Comparison of ENCODE assay signal across 8 cellular contexts in genomic region chr6:30060634-30060981, GRCh38. TPM values are rescaled to one million over a fixed set of nuclear protein-coding genes. Genes with fewer than 3 reads are reported as not detected.
A peak's percentile ranks its signal among the peaks of the same experiment; 100 is the strongest.
DNase-seq lines count a peak whose midpoint lies in the region; ATAC-seq, FAIRE-seq and TF ChIP-seq lines count a peak whose summit lies in the region.

No MANE protein-coding gene starts in this region.

- no peak for FAIRE-seq in bronchial epithelial cell (lab: Jason Lieb, UNC)

- ATAC-seq in GM21825 (IDR thresholded peaks at IDR 0.05; ENCODE audit: unreplicated experiment) (peak; percentile 31), HG02970 (IDR thresholded peaks at IDR 0.05; ENCODE audit: low FRiP score, unreplicated experiment) (no peak), GM19328 (IDR thresholded peaks at IDR 0.05; ENCODE audit: unreplicated experiment) (no peak)
- ATAC-seq in stimulated activated naive CD8-positive, alpha-beta T cell treated with anti-CD3 and anti-CD28 coated beads, Interleukin-15, amount 100 ng/mL, for 72 hours = peak; percentile 39

- H3K4me1 Mint-ChIP-seq in stimulated activated naive CD8-positive, alpha-beta T cell treated with anti-CD3 and anti-CD28 coated beads, Interleukin-15, amount 100 ng/mL, for 72 hours = peaks cover 35% of the 10 kb centered on the region

- peak; percentile 49 for DNase-seq in EH (ENCODE audit: low read depth)
- peak; percentile 69 for DNase-seq in NOMO-1 (lab: John Stamatoyannopoulos, UW; ENCODE audit: unreplicated experiment in 2 of 2)
- no peak for DNase-seq in bronchial epithelial cell (ENCODE audit: low read depth)
- DNase-seq in left kidney (ENCODE audit: low read depth, low spot score) = peak; percentile 70
- DNase-seq in stimulated activated naive CD8-positive, alpha-beta T cell treated with anti-CD3 and anti-CD28 coated beads, Interleukin-15, amount 100 ng/mL, for 72 hours = peak in 1 of 2 donors; percentile 10

- TF ChIP-seq CTCF in bronchial epithelial cell (IDR thresholded peaks at IDR 0.05; ENCODE audit: insufficient read depth, low read length, severe bottlenecking) = no peak

- peak overlapping the region; percentile 97 to 99 for H3K4me3 Mint-ChIP-seq in stimulated activated naive CD8-positive, alpha-beta T cell treated with anti-CD3 and anti-CD28 coated beads, Interleukin-15, amount 100 ng/mL, for 72 hours

- H3K36me3 ChIP-seq in bronchial epithelial cell (ENCODE audit: control insufficient read depth, insufficient read depth, low read length) = no peaks in the 10 kb centered on the region

- no peaks in the 10 kb centered on the region for H3K27me3 Mint-ChIP-seq in stimulated activated naive CD8-positive, alpha-beta T cell treated with anti-CD3 and anti-CD28 coated beads, Interleukin-15, amount 100 ng/mL, for 72 hours

- peak overlapping the region; percentile 73 for H3K4me3 ChIP-seq in bronchial epithelial cell (ENCODE audit: low read depth, low read length)

- peak overlapping the region; percentile 96 to 97 for H3K27ac Mint-ChIP-seq in stimulated activated naive CD8-positive, alpha-beta T cell treated with anti-CD3 and anti-CD28 coated beads, Interleukin-15, amount 100 ng/mL, for 72 hours

- H3K27me3 ChIP-seq in bronchial epithelial cell (ENCODE audit: control insufficient read depth, insufficient read depth, low read length) = no peaks in the 10 kb centered on the region

- peaks cover 0 to 5% of the 10 kb centered on the region in 2 donors for H3K9me3 Mint-ChIP-seq in stimulated activated naive CD8-positive, alpha-beta T cell treated with anti-CD3 and anti-CD28 coated beads, Interleukin-15, amount 100 ng/mL, for 72 hours

RNA-seq across cellular contexts. Expression of gene POLR1H, which starts 0.5 kb away (rescaled TPM):
- 49.0 and 62.1 TPM in 2 replicates for total RNA-seq in bronchial epithelial cell

RNA-seq across cellular contexts. Expression of gene PPP1R11, which starts 6.4 kb away (rescaled TPM):
- 19.0 and 23.4 TPM in 2 replicates for total RNA-seq in bronchial epithelial cell

RNA-seq across cellular contexts. Expression of gene RNF39, which starts 15.0 kb away (rescaled TPM):
- 1.6 and 1.7 TPM in 2 replicates for total RNA-seq in bronchial epithelial cell

RNA-seq across cellular contexts. Expression of gene TRIM31, which starts 52.3 kb away (rescaled TPM):
- 0.13 TPM in 1 of 2 replicates, not detected in the other for total RNA-seq in bronchial epithelial cell

Comparison
In these comparisons a context has a peak if more than half of its experiments do, and no peak if none do; other contexts are left out.
1. ATAC-seq: peak in GM21825 (single experiment) and stimulated activated naive CD8-positive, alpha-beta T cell treated with anti-CD3 and anti-CD28 coated beads, Interleukin-15, amount 100 ng/mL, for 72 hours (single experiment); none in HG02970 (single experiment) and GM19328 (single experiment).